ENCODE assay signal across 12 cellular contexts in the genomic region with DNA sequence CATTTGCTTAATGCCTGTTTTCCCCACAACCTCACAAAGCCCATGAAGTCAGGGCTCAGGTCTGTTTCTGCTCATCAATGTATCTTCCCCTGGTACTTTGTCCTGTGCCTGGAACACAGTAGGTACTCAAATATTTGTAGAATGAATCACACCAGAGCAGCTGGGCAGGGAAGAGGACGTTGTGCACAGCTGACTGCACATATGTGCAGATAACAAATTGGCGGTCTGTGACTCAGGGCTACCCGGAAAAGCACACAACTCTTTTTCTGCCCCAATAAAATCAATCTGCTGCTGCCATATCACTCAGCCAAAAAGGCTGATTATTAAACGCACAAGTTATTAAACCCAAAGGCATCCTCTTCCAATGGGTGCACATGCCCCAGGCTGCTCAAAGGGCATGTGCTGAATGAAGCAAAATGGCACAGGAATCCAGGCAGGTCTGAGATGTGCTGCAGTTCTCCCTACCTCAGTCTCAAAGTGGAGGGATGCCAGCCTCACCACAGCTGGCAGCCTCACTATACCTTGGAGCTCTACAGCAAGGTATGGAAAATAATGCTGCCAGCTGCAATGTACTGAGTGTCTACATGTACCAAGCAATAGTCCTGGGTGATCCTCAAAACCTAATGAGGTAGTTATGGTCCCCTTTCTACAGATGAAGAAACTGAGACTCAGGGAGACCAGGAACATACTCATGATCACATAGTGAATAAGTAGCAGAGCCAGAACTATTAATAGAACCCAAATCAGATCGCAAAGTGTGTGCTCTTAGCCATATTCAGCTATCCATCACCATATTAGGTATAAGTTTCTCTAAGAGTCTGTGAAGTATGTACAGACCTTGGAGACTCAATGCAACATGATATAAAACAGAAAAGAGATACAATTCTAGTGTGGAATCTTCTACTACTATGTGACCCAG. TPM values are rescaled to one million over a fixed set of nuclear protein-coding genes. Genes with fewer than 3 reads are reported as not detected.
DNase-seq lines count a peak whose midpoint lies in the region; ATAC-seq, FAIRE-seq and TF ChIP-seq lines count a peak whose summit lies in the region.
"Had no signal": no experiment of that assay in that cellular context is flagged by ENCODE, and none has a peak within 500 bp of the region (broad histone marks: within the 10 kb centered on the region; RNA-seq: fewer than 3 reads in every experiment).

No MANE protein-coding gene starts in this region.

- H3K4me1 ChIP-seq in BLaER1 (peaks cover 45% of the 10 kb centered on the region), endothelial cell of umbilical vein (ENCODE audit: control insufficient read depth, extremely low read depth, insufficient read depth, low read length) (peaks cover 52% of the 10 kb centered on the region)

- ATAC-seq in activated naive CD4-positive, alpha-beta T cell treated with anti-CD3 and anti-CD28 coated beads, Interleukin-2, amount 50 U/mL, for 72 hours = no peak
- ATAC-seq: lower lobe of right lung had no signal

- H3K9ac ChIP-seq in BLaER1 = no peak overlapping the region
- H3K9ac ChIP-seq in endothelial cell of umbilical vein (replicated peaks; ENCODE audit: extremely low read depth, insufficient read depth, low read length) = peak overlapping the region; percentile 17

- POLR2A ChIA-PET in endothelial cell of umbilical vein (lab: Charles Lee) = no interaction called here

- H3K27me3 ChIP-seq in BLaER1 (no peaks in the 10 kb centered on the region), endothelial cell of umbilical vein (ENCODE audit: control insufficient read depth in 2 of 2, insufficient read depth in 2 of 2, low read length in 2 of 2) (no peaks in the 10 kb centered on the region)

- dilution Hi-C loops in endothelial cell of umbilical vein (cut with MboI; ENCODE audit: extremely low pct_ligation_motif_present, low sequenced_read_pairs) = no loop called here

- no peaks in the 10 kb centered on the region for H3K9me3 Mint-ChIP-seq in activated naive CD4-positive, alpha-beta T cell treated with anti-CD3 and anti-CD28 coated beads, Interleukin-2, amount 50 U/mL, for 72 hours
- H3K9me3 Mint-ChIP-seq: activated naive CD8-positive, alpha-beta T cell treated with anti-CD3 and anti-CD28 coated beads, Interleukin-2, amount 10 ng/mL, durations not matched to agents 7 days and 5 days had no signal

- H3K79me2 ChIP-seq in endothelial cell of umbilical vein (ENCODE audit: control insufficient read depth, insufficient read depth, low read length) = no peaks in the 10 kb centered on the region

- intact Hi-C loops in endothelial cell of umbilical vein (cut with micrococcal nuclease) = loop anchor here (1.0 to 2.0 kb wide), 5 partner anchors 9 to 44 kb away; a partner anchor contains a TSS

- TF ChIP-seq POLR2A in endothelial cell of umbilical vein (IDR thresholded peaks at IDR 0.05; ENCODE audit: low read depth, low read length) = no peak

- H2AFZ ChIP-seq in endothelial cell of umbilical vein (ENCODE audit: low read depth, low read length) = peak overlapping the region; percentile 69

- H3K36me3 ChIP-seq in BLaER1 (no peaks in the 10 kb centered on the region), endothelial cell of umbilical vein (ENCODE audit: control insufficient read depth in 2 of 2, extremely low read depth in 1 of 2, insufficient read depth in 2 of 2, low read length in 2 of 2) (no peaks in the 10 kb centered on the region)
- H3K36me3 ChIP-seq: lower lobe of right lung had no signal

- CTCF ChIA-PET in endothelial cell of umbilical vein (lab: Charles Lee) = interaction anchor here (1.1 to 1.4 kb wide), 3 partner anchors 9 to 70 kb away, joined by 3 read pairs; no protein-coding TSS in a partner anchor

- H3K9me1 ChIP-seq in endothelial cell of umbilical vein (replicated peaks; ENCODE audit: control insufficient read depth, extremely low read depth, insufficient read depth, low read length) = no peaks in the 10 kb centered on the region

- no peak overlapping the region for H3K27ac Mint-ChIP-seq in activated naive CD4-positive, alpha-beta T cell treated with anti-CD3 and anti-CD28 coated beads, Interleukin-2, amount 50 U/mL, for 72 hours
- H3K27ac Mint-ChIP-seq: activated naive CD8-positive, alpha-beta T cell treated with anti-CD3 and anti-CD28 coated beads, Interleukin-2, amount 10 ng/mL, durations not matched to agents 7 days and 5 days had no signal

- DNase-seq in NCI-H446 treated with DMSO at 0.1 percent for 48 hours (lab: John Stamatoyannopoulos, UW) (peak; percentile 5), endothelial cell of umbilical vein (ENCODE audit: low read depth, low spot score) (peak; percentile 82), mucosa of gallbladder (ENCODE audit: low spot score) (peak; percentile 65), OCI-M2 (lab: John Stamatoyannopoulos, UW; ENCODE audit: unreplicated experiment) (no peak), NCI-H524 treated with DMSO at 0.1 percent for 48 hours (lab: John Stamatoyannopoulos, UW) (no peak)
- no peak for DNase-seq in activated naive CD4-positive, alpha-beta T cell treated with anti-CD3 and anti-CD28 coated beads, Interleukin-2, amount 50 U/mL, for 72 hours (ENCODE audit: low spot score in 2 of 2)
- no peak for DNase-seq in stimulated activated CD8-positive, alpha-beta memory T cell treated with anti-CD3 and anti-CD28 coated beads, Interleukin-4, amount 100 ng/mL, for 48 hours
- DNase-seq: activated naive CD8-positive, alpha-beta T cell treated with anti-CD3 and anti-CD28 coated beads, Interleukin-2, amount 10 ng/mL, durations not matched to agents 7 days and 5 days; lower lobe of right lung; NCI-H1417 treated with DMSO at 0.1 percent for 48 hours; T1000 had no signal

- no TSS peak for BruUV-seq in endothelial cell of umbilical vein (replicated peaks; lab: Mats Ljungman, UMichigan)

- H3K9me3 ChIP-seq in BLaER1 (no peaks in the 10 kb centered on the region), endothelial cell of umbilical vein (replicated peaks; ENCODE audit: control insufficient read depth, insufficient read depth, low read length) (no peaks in the 10 kb centered on the region)
- H3K9me3 ChIP-seq: lower lobe of right lung had no signal

- H3K4me2 ChIP-seq in BLaER1 (peak overlapping the region; percentile 61), endothelial cell of umbilical vein (ENCODE audit: insufficient read depth, low read length) (peak overlapping the region; percentile 71)

- no peaks in the 10 kb centered on the region for H4K20me1 ChIP-seq in BLaER1
- no peaks in the 10 kb centered on the region for H4K20me1 ChIP-seq in endothelial cell of umbilical vein (replicated peaks; ENCODE audit: control insufficient read depth, extremely low read depth, insufficient read depth, low read length)

- H3K36me3 Mint-ChIP-seq in activated naive CD4-positive, alpha-beta T cell treated with anti-CD3 and anti-CD28 coated beads, Interleukin-2, amount 50 U/mL, for 72 hours = no peaks in the 10 kb centered on the region
- H3K36me3 Mint-ChIP-seq: activated naive CD8-positive, alpha-beta T cell treated with anti-CD3 and anti-CD28 coated beads, Interleukin-2, amount 10 ng/mL, durations not matched to agents 7 days and 5 days had no signal

- TF ChIP-seq CTCF in endothelial cell of umbilical vein (IDR thresholded peaks at IDR 0.05; ENCODE audit: extremely low read depth in 1 of 2, insufficient read depth in 1 of 2, low read depth in 1 of 2, low read length in 2 of 2) = no peak

- FAIRE-seq in endothelial cell of umbilical vein (lab: Jason Lieb, UNC) = peak; percentile 94

- H3K4me3 ChIP-seq in BLaER1 = no peak overlapping the region
- H3K4me3 ChIP-seq in endothelial cell of umbilical vein (replicated peaks in 1 of 3; ENCODE audit: insufficient read depth in 1 of 3, low read depth in 1 of 3, low read length in 3 of 3) = no peak overlapping the region
- H3K4me3 ChIP-seq: lower lobe of right lung had no signal

- no peak overlapping the region for H3K27ac ChIP-seq in BLaER1
- peak overlapping the region; percentile 77 for H3K27ac ChIP-seq in endothelial cell of umbilical vein (ENCODE audit: insufficient read depth, low read depth, low read length)
- H3K27ac ChIP-seq: lower lobe of right lung had no signal

TF ChIP-seq in endothelial cell of umbilical vein, 7 proteins besides CTCF, POLR2A, EP300 and RAD21:
- TF ChIP-seq EZH2 (IDR thresholded peaks at IDR 0.05; ENCODE audit: borderline replicate concordance, low read depth, low read length, severe bottlenecking) = no peak
- peak; percentile 92 for TF ChIP-seq JUN (IDR thresholded peaks at IDR 0.05; ENCODE audit: borderline replicate concordance, insufficient read depth, insufficient read length, low read depth)
- TF ChIP-seq GATA2 (IDR thresholded peaks at IDR 0.05; ENCODE audit: insufficient read depth, insufficient read length, low read depth, low read length) = peak; percentile 93
- TF ChIP-seq MYC (IDR thresholded peaks at IDR 0.05; ENCODE audit: low read depth, low read length) = no peak
- TF ChIP-seq FOS (IDR thresholded peaks at IDR 0.05; ENCODE audit: borderline replicate concordance, insufficient read depth, low read length) = peak; percentile 93
- peak; percentile 92 for TF ChIP-seq POLR2AphosphoS5 (IDR thresholded peaks at IDR 0.05; ENCODE audit: insufficient read depth, low read depth, low read length)
- TF ChIP-seq, protein P1, sequence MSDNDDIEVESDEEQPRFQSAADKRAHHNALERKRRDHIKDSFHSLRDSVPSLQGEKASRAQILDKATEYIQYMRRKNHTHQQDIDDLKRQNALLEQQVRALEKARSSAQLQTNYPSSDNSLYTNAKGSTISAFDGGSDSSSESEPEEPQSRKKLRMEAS (IDR thresholded peaks at IDR 0.05; ENCODE audit: insufficient read depth, insufficient read length) = no peak
TF ChIP-seq in endothelial cell of umbilical vein: peak in this region for 4.

RNA-seq across cellular contexts. Expression of a gene that starts 43.4 kb away (rescaled TPM):
- 3.2 and 7.9 TPM in 2 replicates for total RNA-seq in endothelial cell of umbilical vein
- 1.8 and 2.0 TPM in 2 replicates for polyA plus RNA-seq in endothelial cell of umbilical vein
- 1.9 and 2.1 TPM in 2 replicates for polyA plus RNA-seq in endothelial cell of umbilical vein (2011; cell fraction: cytosol; rRNA removed)
- polyA plus RNA-seq in endothelial cell of umbilical vein (2011; cell fraction: nucleus; rRNA removed) = 5.1 and 6.9 TPM in 2 replicates
- polyA plus RNA-seq in endothelial cell of umbilical vein (2012) = 0.87 and 1.6 TPM in 2 replicates
- 5.1 and 7.9 TPM in 2 replicates for polyA minus RNA-seq in endothelial cell of umbilical vein
- polyA minus RNA-seq in endothelial cell of umbilical vein (2011; cell fraction: cytosol; rRNA and poly(A)+ RNA removed) = 0.51 TPM
- polyA minus RNA-seq in endothelial cell of umbilical vein (2011; cell fraction: nucleus; rRNA and poly(A)+ RNA removed) = 11.1 and 17.3 TPM in 2 replicates
- total RNA-seq in mucosa of gallbladder = 431 TPM
- total RNA-seq in activated naive CD4-positive, alpha-beta T cell treated with anti-CD3 and anti-CD28 coated beads, Interleukin-2, amount 50 U/mL, for 72 hours = 1 to 10 TPM; 1.2 to 2.8 TPM

Comparison
In these comparisons a context has a peak if more than half of its experiments do, and no peak if none do; other contexts are left out.
1. DNase-seq: peak in NCI-H446 treated with DMSO at 0.1 percent for 48 hours (single experiment), endothelial cell of umbilical vein (single experiment) and mucosa of gallbladder (single experiment); none in activated naive CD4-positive, alpha-beta T cell treated with anti-CD3 and anti-CD28 coated beads, Interleukin-2, amount 50 U/mL, for 72 hours (0 of 2), OCI-M2 (single experiment), NCI-H524 treated with DMSO at 0.1 percent for 48 hours (single experiment) and stimulated activated CD8-positive, alpha-beta memory T cell treated with anti-CD3 and anti-CD28 coated beads, Interleukin-4, amount 100 ng/mL, for 48 hours (single experiment).
2. RNA of a gene that starts 43.4 kb away (total RNA-seq): 431 TPM in mucosa of gallbladder (single experiment); 3.2 to 7.9 TPM in endothelial cell of umbilical vein and 1.2 to 2.8 TPM in activated naive CD4-positive, alpha-beta T cell treated with anti-CD3 and anti-CD28 coated beads, Interleukin-2, amount 50 U/mL, for 72 hours; every median in the first group is over 10 times any median in the second.